In the genomic region with DNA sequence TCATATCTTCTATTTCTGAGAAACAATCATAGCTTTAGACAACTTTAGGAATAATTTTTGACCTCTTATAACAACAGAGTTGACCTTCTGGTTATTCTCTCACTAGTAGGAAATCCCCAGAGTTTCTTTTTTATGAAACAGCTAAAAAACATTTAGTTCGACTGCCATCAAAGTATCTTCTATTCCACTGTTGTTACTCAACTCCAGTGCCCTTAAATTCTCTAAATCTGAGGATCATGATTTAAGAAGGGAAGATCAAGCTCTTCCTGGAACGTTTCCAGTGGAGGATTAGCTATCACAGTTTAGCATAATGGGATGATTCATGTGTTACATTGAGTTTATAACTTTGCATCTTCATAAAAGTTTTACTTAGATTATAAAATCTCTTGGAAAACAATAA, we compare ENCODE assay signal across 11 cellular contexts.
DNase-seq lines count a peak whose midpoint lies in the region; ATAC-seq and TF ChIP-seq lines count a peak whose summit lies in the region.
"Had no signal": no experiment of that assay in that cellular context is flagged by ENCODE, and none has a peak within 500 bp of the region (broad histone marks: within the 10 kb centered on the region; RNA-seq: fewer than 3 reads in every experiment).

No MANE protein-coding gene starts in this region.

- H4K20me1 ChIP-seq in GM23338 (replicated peaks; ENCODE audit: insufficient read depth) = no peaks in the 10 kb centered on the region

- no peaks in the 10 kb centered on the region for H3K27me3 ChIP-seq in GM23338 (ENCODE audit: insufficient read depth)
- H3K27me3 ChIP-seq: sigmoid colon had no signal

- H3K9me2 ChIP-seq in GM23338 (ENCODE audit: insufficient read depth) = no peaks in the 10 kb centered on the region

- H3K36me3 ChIP-seq in GM23338 (ENCODE audit: insufficient read depth) = no peaks in the 10 kb centered on the region
- H3K36me3 ChIP-seq: sigmoid colon, thoracic aorta had no signal

- H3K27me3 Mint-ChIP-seq in GM23338 (ENCODE audit: insufficient read depth, low read depth, poor library complexity) = peaks cover 2% of the 10 kb centered on the region

- no peak for ATAC-seq in GM23338
- ATAC-seq in SK-N-SH treated with all-trans-retinoic acid at 6 μM for 48 hours = peak; percentile 62
- no peak for ATAC-seq in sciatic nerve

- no peaks in the 10 kb centered on the region for H3K9me3 Mint-ChIP-seq in GM23338

- no peak overlapping the region for H3K4me3 ChIP-seq in GM23338
- H3K4me3 ChIP-seq: sigmoid colon, thoracic aorta had no signal

- H3F3A ChIP-seq in GM23338 (replicated peaks; ENCODE audit: low read depth) = no peaks in the 10 kb centered on the region

- peaks cover 9% of the 10 kb centered on the region for H3K4me1 ChIP-seq in GM23338 (ENCODE audit: insufficient read depth)
- H3K4me1 ChIP-seq: sigmoid colon had no signal

- intact Hi-C loops in sciatic nerve (cut with DNase I) = no loop called here

- no peak overlapping the region for H3K27ac ChIP-seq in GM23338 (ENCODE audit: low read depth)
- H3K27ac ChIP-seq: sigmoid colon, thoracic aorta had no signal

- no peaks in the 10 kb centered on the region for H3K36me3 Mint-ChIP-seq in GM23338 (ENCODE audit: low read depth)

- no peak overlapping the region for H3K4me2 ChIP-seq in GM23338

- no peaks in the 10 kb centered on the region for H3K79me2 ChIP-seq in GM23338 (replicated peaks; ENCODE audit: insufficient read depth)

- no peak overlapping the region for H2AFZ ChIP-seq in GM23338

- DNase-seq in GM23338 (ENCODE audit: low spot score) (no peak), fibroblast of peridontal ligament (ENCODE audit: extremely low read depth) (peak; percentile 98), smooth muscle cell of the brain vasculature (ENCODE audit: low read depth, low spot score) (peak; percentile 47), sciatic nerve (ENCODE audit: low spot score) (no peak), C1 segment of cervical spinal cord (lab: John Stamatoyannopoulos, UW) (no peak), NCI-H526 treated with DMSO at 0.1 percent for 48 hours (lab: John Stamatoyannopoulos, UW) (no peak)
- DNase-seq: activated CD8-positive, alpha-beta memory T cell treated with anti-CD3 and anti-CD28 coated beads, Interleukin-2, amount 50 U/mL, for 48 hours; DND-41; sigmoid colon had no signal

- H3K4me1 Mint-ChIP-seq in GM23338 = peaks cover 9% of the 10 kb centered on the region

- H3K4me3 Mint-ChIP-seq in GM23338 = no peak overlapping the region

- 0 out of 2 replicates have a peak overlapping the region, but pooled peaks have one; percentile 40 for H3K27ac Mint-ChIP-seq in GM23338

- TF ChIP-seq CTCF in GM23338 (conservative IDR thresholded peaks at IDR 0.05; ENCODE audit: low read depth in 2 of 2) = no peak

TF ChIP-seq in GM23338, 12 proteins besides CTCF, POLR2A, EP300 and RAD21 (continues in another document):
- TF ChIP-seq STAT1 (IDR thresholded peaks at IDR 0.05; ENCODE audit: unreplicated experiment) (no peak), ZNF331 (CRISPR knock-in tag; IDR thresholded peaks at IDR 0.05; ENCODE audit: low read depth) (no peak)
- TF ChIP-seq, protein P1, sequence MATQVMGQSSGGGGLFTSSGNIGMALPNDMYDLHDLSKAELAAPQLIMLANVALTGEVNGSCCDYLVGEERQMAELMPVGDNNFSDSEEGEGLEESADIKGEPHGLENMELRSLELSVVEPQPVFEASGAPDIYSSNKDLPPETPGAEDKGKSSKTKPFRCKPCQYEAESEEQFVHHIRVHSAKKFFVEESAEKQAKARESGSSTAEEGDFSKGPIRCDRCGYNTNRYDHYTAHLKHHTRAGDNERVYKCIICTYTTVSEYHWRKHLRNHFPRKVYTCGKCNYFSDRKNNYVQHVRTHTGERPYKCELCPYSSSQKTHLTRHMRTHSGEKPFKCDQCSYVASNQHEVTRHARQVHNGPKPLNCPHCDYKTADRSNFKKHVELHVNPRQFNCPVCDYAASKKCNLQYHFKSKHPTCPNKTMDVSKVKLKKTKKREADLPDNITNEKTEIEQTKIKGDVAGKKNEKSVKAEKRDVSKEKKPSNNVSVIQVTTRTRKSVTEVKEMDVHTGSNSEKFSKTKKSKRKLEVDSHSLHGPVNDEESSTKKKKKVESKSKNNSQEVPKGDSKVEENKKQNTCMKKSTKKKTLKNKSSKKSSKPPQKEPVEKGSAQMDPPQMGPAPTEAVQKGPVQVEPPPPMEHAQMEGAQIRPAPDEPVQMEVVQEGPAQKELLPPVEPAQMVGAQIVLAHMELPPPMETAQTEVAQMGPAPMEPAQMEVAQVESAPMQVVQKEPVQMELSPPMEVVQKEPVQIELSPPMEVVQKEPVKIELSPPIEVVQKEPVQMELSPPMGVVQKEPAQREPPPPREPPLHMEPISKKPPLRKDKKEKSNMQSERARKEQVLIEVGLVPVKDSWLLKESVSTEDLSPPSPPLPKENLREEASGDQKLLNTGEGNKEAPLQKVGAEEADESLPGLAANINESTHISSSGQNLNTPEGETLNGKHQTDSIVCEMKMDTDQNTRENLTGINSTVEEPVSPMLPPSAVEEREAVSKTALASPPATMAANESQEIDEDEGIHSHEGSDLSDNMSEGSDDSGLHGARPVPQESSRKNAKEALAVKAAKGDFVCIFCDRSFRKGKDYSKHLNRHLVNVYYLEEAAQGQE (IDR thresholded peaks at IDR 0.05; ENCODE audit: unreplicated experiment) = no peak

TF ChIP-seq in SK-N-SH treated with all-trans-retinoic acid at 6 μM for 48 hours, 23 proteins besides CTCF, POLR2A, EP300 and RAD21:
- TF ChIP-seq, protein P2, sequence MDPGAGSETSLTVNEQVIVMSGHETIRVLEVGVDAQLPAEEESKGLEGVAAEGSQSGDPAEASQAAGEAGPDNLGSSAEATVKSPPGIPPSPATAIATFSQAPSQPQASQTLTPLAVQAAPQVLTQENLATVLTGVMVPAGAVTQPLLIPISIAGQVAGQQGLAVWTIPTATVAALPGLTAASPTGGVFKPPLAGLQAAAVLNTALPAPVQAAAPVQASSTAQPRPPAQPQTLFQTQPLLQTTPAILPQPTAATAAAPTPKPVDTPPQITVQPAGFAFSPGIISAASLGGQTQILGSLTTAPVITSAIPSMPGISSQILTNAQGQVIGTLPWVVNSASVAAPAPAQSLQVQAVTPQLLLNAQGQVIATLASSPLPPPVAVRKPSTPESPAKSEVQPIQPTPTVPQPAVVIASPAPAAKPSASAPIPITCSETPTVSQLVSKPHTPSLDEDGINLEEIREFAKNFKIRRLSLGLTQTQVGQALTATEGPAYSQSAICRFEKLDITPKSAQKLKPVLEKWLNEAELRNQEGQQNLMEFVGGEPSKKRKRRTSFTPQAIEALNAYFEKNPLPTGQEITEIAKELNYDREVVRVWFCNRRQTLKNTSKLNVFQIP (CRISPR knock-in tag; IDR thresholded peaks at IDR 0.05; ENCODE audit: borderline replicate concordance, low read depth) = no peak
- TF ChIP-seq GLIS3 (CRISPR knock-in tag; IDR thresholded peaks at IDR 0.05) = no peak
- no peak for TF ChIP-seq PPARA (CRISPR knock-in tag; IDR thresholded peaks at IDR 0.05; ENCODE audit: borderline replicate concordance)
- no peak for TF ChIP-seq ARNTL (CRISPR knock-in tag; IDR thresholded peaks at IDR 0.05; ENCODE audit: borderline replicate concordance, low read depth)
- TF ChIP-seq, protein P3, sequence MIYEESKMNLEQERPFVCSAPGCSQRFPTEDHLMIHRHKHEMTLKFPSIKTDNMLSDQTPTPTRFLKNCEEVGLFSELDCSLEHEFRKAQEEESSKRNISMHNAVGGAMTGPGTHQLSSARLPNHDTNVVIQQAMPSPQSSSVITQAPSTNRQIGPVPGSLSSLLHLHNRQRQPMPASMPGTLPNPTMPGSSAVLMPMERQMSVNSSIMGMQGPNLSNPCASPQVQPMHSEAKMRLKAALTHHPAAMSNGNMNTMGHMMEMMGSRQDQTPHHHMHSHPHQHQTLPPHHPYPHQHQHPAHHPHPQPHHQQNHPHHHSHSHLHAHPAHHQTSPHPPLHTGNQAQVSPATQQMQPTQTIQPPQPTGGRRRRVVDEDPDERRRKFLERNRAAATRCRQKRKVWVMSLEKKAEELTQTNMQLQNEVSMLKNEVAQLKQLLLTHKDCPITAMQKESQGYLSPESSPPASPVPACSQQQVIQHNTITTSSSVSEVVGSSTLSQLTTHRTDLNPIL (CRISPR knock-in tag; IDR thresholded peaks at IDR 0.05; ENCODE audit: low read depth) = no peak
TF ChIP-seq in SK-N-SH treated with all-trans-retinoic acid at 6 μM for 48 hours: peak in this region for 0.

Comparison
In these comparisons a context has a peak if more than half of its experiments do, and no peak if none do; other contexts are left out.
1. DNase-seq: peak in fibroblast of peridontal ligament (single experiment) and smooth muscle cell of the brain vasculature (single experiment); none in GM23338 (single experiment), sciatic nerve (single experiment), C1 segment of cervical spinal cord (0 of 14) and NCI-H526 treated with DMSO at 0.1 percent for 48 hours (single experiment).